ENCODE assay signal across 8 cellular contexts in genomic region chr2:10432315-10433181, GRCh38. TPM values are rescaled to one million over a fixed set of nuclear protein-coding genes. Genes with fewer than 3 reads are reported as not detected.
DNase-seq lines count a peak whose midpoint lies in the region; ATAC-seq, FAIRE-seq and TF ChIP-seq lines count a peak whose summit lies in the region.

No MANE protein-coding gene starts in this region.

- TF ChIP-seq CTCF in HEK293 (tag by site-specific recombination; IDR thresholded peaks at IDR 0.05): no peak
- TF ChIP-seq CTCF in GM12878 (IDR thresholded peaks at IDR 0.05 in 2 of 3, conservative IDR thresholded peaks at IDR 0.05 in 1 of 3; ENCODE audit: control insufficient read depth in 2 of 3, extremely low read depth in 1 of 3, insufficient read depth in 1 of 3, low read depth in 3 of 3, low read length in 3 of 3): no peak
- no peak for TF ChIP-seq CTCF in uterus (IDR thresholded peaks at IDR 0.05)

- H3K27me3 ChIP-seq in CD4-positive, CD25-positive, alpha-beta regulatory T cell (ENCODE audit: control insufficient read depth, insufficient read depth, low read length): no peaks in the 10 kb centered on the region
- H3K27me3 ChIP-seq in GM12878 (replicated peaks in 1 of 2; ENCODE audit: control insufficient read depth in 2 of 2, insufficient read depth in 2 of 2, low read length in 1 of 2) (no peaks in the 10 kb centered on the region), mononuclear cell (ENCODE audit: insufficient read depth, low read length) (no peaks in the 10 kb centered on the region), uterus (no peaks in the 10 kb centered on the region)

- H3K4me1 Mint-ChIP-seq in CD4-positive, CD25-positive, alpha-beta regulatory T cell: peaks cover 0 to 17% (median 4%) of the 10 kb centered on the region in 4 donors

- TF ChIP-seq EP300 in GM12878 (IDR thresholded peaks at IDR 0.05; ENCODE audit: borderline replicate concordance in 1 of 2, control insufficient read depth in 1 of 2, low read depth in 2 of 2, low read length in 2 of 2): no peak

- peaks cover 1% of the 10 kb centered on the region for H3K36me3 ChIP-seq in CD4-positive, CD25-positive, alpha-beta regulatory T cell (ENCODE audit: control insufficient read depth, insufficient read depth, low read length)
- H3K36me3 ChIP-seq in HEK293 (ENCODE audit: control insufficient read depth in 2 of 2, insufficient read depth in 1 of 2, low read length in 2 of 2): no peaks in the 10 kb centered on the region
- H3K36me3 ChIP-seq in GM12878 (ENCODE audit: control insufficient read depth in 2 of 2, insufficient read depth in 2 of 2, low read length in 1 of 2): no peaks in the 10 kb centered on the region
- H3K36me3 ChIP-seq in uterus: no peaks in the 10 kb centered on the region

- DNase-seq in CD4-positive, CD25-positive, alpha-beta regulatory T cell: peak in 1 of 3 donors; percentile 57
- DNase-seq in GM12878 (ENCODE audit: low read depth, low spot score): no peak
- DNase-seq in NCI-H82 (lab: John Stamatoyannopoulos, UW): no peak
- no peak for DNase-seq in NAMALWA (ENCODE audit: low spot score)
- DNase-seq in uterus: no peak

- peaks cover 4% of the 10 kb centered on the region for H3K27me3 Mint-ChIP-seq in CD4-positive, CD25-positive, alpha-beta regulatory T cell

- no peaks in the 10 kb centered on the region for H3K9me3 ChIP-seq in CD4-positive, CD25-positive, alpha-beta regulatory T cell (ENCODE audit: control insufficient read depth in 2 of 2, low read length in 2 of 2)
- H3K9me3 ChIP-seq in HEK293 (ENCODE audit: control insufficient read depth, insufficient read depth, low read depth, low read length) (no peaks in the 10 kb centered on the region), GM12878 (replicated peaks; ENCODE audit: control insufficient read depth, insufficient read depth, low read length) (no peaks in the 10 kb centered on the region), mononuclear cell (ENCODE audit: low read depth, low read length) (no peaks in the 10 kb centered on the region), uterus (no peaks in the 10 kb centered on the region)

- TF ChIP-seq RAD21 in GM12878 (IDR thresholded peaks at IDR 0.05; ENCODE audit: insufficient read depth, low read depth, low read length): no peak

- H3K9me3 Mint-ChIP-seq in CD4-positive, CD25-positive, alpha-beta regulatory T cell: no peaks in the 10 kb centered on the region

- FAIRE-seq in GM12878 (lab: Jason Lieb, UNC): no peak

- no TSS peak for BruUV-seq in GM12878 (replicated peaks; lab: Mats Ljungman, UMichigan)

- H3K27ac ChIP-seq in CD4-positive, CD25-positive, alpha-beta regulatory T cell (ENCODE audit: insufficient read depth, low read length, poor library complexity, severe bottlenecking): no peak overlapping the region
- H3K27ac ChIP-seq in HEK293 (ENCODE audit: extremely low read depth, low read depth, low read length) (no peak overlapping the region), GM12878 (ENCODE audit: control insufficient read depth, insufficient read depth) (no peak overlapping the region), uterus (no peak overlapping the region)

- H3K4me3 Mint-ChIP-seq in CD4-positive, CD25-positive, alpha-beta regulatory T cell: peak overlapping the region in 3 of 4 donors; percentile 77 to 90 (median 79)

- POLR2A ChIA-PET in HEK293 (lab: Yijun Ruan, JAX): no interaction called here
- POLR2A ChIA-PET in GM12878 (lab: Charles Lee): interaction anchor here (1.2 to 1.9 kb wide), 3 partner anchors 13 to 24 kb away, joined by 3 to 11 read pairs (median 4); no protein-coding TSS in a partner anchor

- intact Hi-C loops in GM12878 (cut with micrococcal nuclease; ENCODE audit: unreplicated experiment): loop anchor here (10.0 kb wide), 1 partner anchor 618 kb away; no protein-coding TSS in a partner anchor
- intact Hi-C loops in uterus (cut with DNase I; ENCODE audit: low total_unique reads): loop anchor here (5.0 kb wide), 1 partner anchor 290 kb away; no protein-coding TSS in a partner anchor

- RAD21 ChIA-PET in GM12878 (lab: Charles Lee; ENCODE audit: unreplicated experiment): interaction anchor here (0.6 to 7.3 kb wide), 11 partner anchors 13 to 654 kb away, joined by 3 to 178 read pairs (median 3); partner anchors contain the start of gene ODC1

- H2AFZ ChIP-seq in GM12878 (ENCODE audit: control insufficient read depth, low read depth, low read length): peak overlapping the region; percentile 68

- WGBS in GM12878 (ENCODE audit: insufficient coverage, insufficient replicate concordance, low lambda C conversion rate, missing lambda C conversion rate): 18% methylated on average over 39 of the region's 49 CpGs

- H4K20me1 ChIP-seq in GM12878 (ENCODE audit: control insufficient read depth, insufficient read depth): no peaks in the 10 kb centered on the region

- peak overlapping the region; percentile 16; the same call in 1 of the 2 replicates for H3K9ac ChIP-seq in GM12878 (ENCODE audit: control insufficient read depth, insufficient read depth, low read length)

- peaks cover 14% of the 10 kb centered on the region for H3K4me1 ChIP-seq in CD4-positive, CD25-positive, alpha-beta regulatory T cell (ENCODE audit: control insufficient read depth, insufficient read depth, low read length, poor library complexity, severe bottlenecking)
- H3K4me1 ChIP-seq in HEK293 (ENCODE audit: control insufficient read depth, insufficient read depth, low read length) (no peaks in the 10 kb centered on the region), GM12878 (ENCODE audit: control insufficient read depth, insufficient read depth, low read length) (peaks cover 3% of the 10 kb centered on the region; the same call in 1 of the 2 replicates), mononuclear cell (ENCODE audit: insufficient read depth, low read length) (peaks cover 15% of the 10 kb centered on the region), uterus (no peaks in the 10 kb centered on the region)

- CTCF ChIA-PET in HEK293 (lab: Yijun Ruan, JAX): interaction anchor here (0.7 to 4.6 kb wide), 3 partner anchors 13 to 358 kb away, joined by 3 to 57 read pairs (median 3); partner anchors contain the start of gene ODC1
- CTCF ChIA-PET in GM12878 (lab: Yijun Ruan, JAX): interaction anchor here (1.0 to 9.1 kb wide), 5 partner anchors 22 to 360 kb away, joined by 4 to 166 read pairs (median 109); partner anchors contain the start of gene RRM2

- H3K36me3 Mint-ChIP-seq in CD4-positive, CD25-positive, alpha-beta regulatory T cell: peaks cover under 1% of the 10 kb centered on the region

- H3K4me2 ChIP-seq in GM12878 (ENCODE audit: control insufficient read depth, insufficient read depth): peak overlapping the region; percentile 74

- peak; percentile 17 to 44 for ATAC-seq in CD4-positive, CD25-positive, alpha-beta regulatory T cell (ENCODE audit: low read depth in 2 of 2)
- ATAC-seq in GM12878 (peak; percentile 80), GM21367 (IDR thresholded peaks at IDR 0.05; ENCODE audit: unreplicated experiment) (no peak)

- in situ Hi-C loops in GM12878 (cut with MboI): loop anchor here (10.0 kb wide), 1 partner anchor 618 kb away; no protein-coding TSS in a partner anchor

- peak overlapping the region in 1 of 3 donors; percentile 76 for H3K27ac Mint-ChIP-seq in CD4-positive, CD25-positive, alpha-beta regulatory T cell

- H3K4me3 ChIP-seq in CD4-positive, CD25-positive, alpha-beta regulatory T cell (ENCODE audit: low read depth, low read length): no peak overlapping the region
- H3K4me3 ChIP-seq in HEK293 (ENCODE audit: low read depth, low read length) (no peak overlapping the region), GM12878 (peak overlapping the region; percentile 53), mononuclear cell (ENCODE audit: low read length) (peak overlapping the region; percentile 48), uterus (no peak overlapping the region)

- SMC1A ChIA-PET in GM12878 (lab: Charles Lee; ENCODE audit: uncharacterized antibody, unreplicated experiment): interaction anchor here (1.1 to 4.4 kb wide), 5 partner anchors 13 to 307 kb away, joined by 3 to 84 read pairs (median 6); no protein-coding TSS in a partner anchor

- TF ChIP-seq POLR2A in GM12878 (IDR thresholded peaks at IDR 0.05; ENCODE audit: low read depth, low read length) (peak; percentile 37; the same call in 1 of the 2 replicates), uterus (IDR thresholded peaks at IDR 0.05) (no peak)

- no peaks in the 10 kb centered on the region for H3K79me2 ChIP-seq in GM12878 (ENCODE audit: control insufficient read depth, insufficient read depth, low read length)

TF ChIP-seq in HEK293, 187 proteins besides CTCF, POLR2A, EP300 and RAD21 (continues in another document):
- no peak for TF ChIP-seq SALL2 (tag by site-specific recombination; IDR thresholded peaks at IDR 0.05; ENCODE audit: borderline replicate concordance)

TF ChIP-seq in GM12878, 131 proteins besides CTCF, POLR2A, EP300 and RAD21:
- TF ChIP-seq EGR1 (IDR thresholded peaks at IDR 0.05; ENCODE audit: borderline replicate concordance in 1 of 2, low read depth in 2 of 2, low read length in 2 of 2): peak in 1 of 2 experiments; percentile 49; a peak in 1 of 3 replicates
- no peak for TF ChIP-seq NR2F1 (conservative IDR thresholded peaks at IDR 0.05)

RNA-seq across cellular contexts. Expression of gene ODC1, which starts 15.6 kb away (rescaled TPM):
- total RNA-seq in CD4-positive, CD25-positive, alpha-beta regulatory T cell: 105 TPM
- 100 to 1,000 TPM in 2 of 4 donors, 10 to 100 TPM in 2; 74.1 to 113 (median 92.6) TPM for polyA plus RNA-seq in CD4-positive, CD25-positive, alpha-beta regulatory T cell
- 30.2 and 35.3 TPM in 2 replicates for total RNA-seq in GM12878 (2013; cell fraction: nucleolus; rRNA removed)
- total RNA-seq in GM12878 (2014; rRNA removed) (314 and 385 TPM in 2 replicates), GM12878 (2014; rRNA removed; fragmentation: Illumina TruSeq; extraction: Trizol) (393 and 419 TPM in 2 replicates), GM12878 (2021) (281 and 308 TPM in 2 replicates), mononuclear cell (163 TPM), uterus (100 to 1,000 TPM in 1 of 4 donors, 10 to 100 TPM in 3; 39.5 to 140 (median 57.6) TPM)
- polyA plus RNA-seq in GM12878 (2011; ENCODE audit: low read depth): 143 TPM
- polyA plus RNA-seq in GM12878 (2011; rRNA removed) (441 and 462 TPM in 2 replicates), GM12878 (2014; fragmentation: Illumina TruSeq; extraction: Trizol) (423 and 510 TPM in 2 replicates), GM12878 (2014; fragmentation: Nextera tagmentation; extraction: Ambion mirVana) (100 to 1,000 TPM; 131 to 235 TPM), GM12878 (2014; rRNA removed) (318 and 385 TPM in 2 replicates), GM12878 (2016; fragmentation: Nextera tagmentation; extraction: Ambion mirVana) (100 to 1,000 TPM in 1 of 2 experiments, 10 to 100 TPM in 1; 68.5 to 366 TPM)
- polyA plus RNA-seq in GM12878 (2011; cell fraction: cytosol; rRNA removed): 272 and 313 TPM in 2 replicates
- 176 and 243 TPM in 2 replicates for polyA plus RNA-seq in GM12878 (2011; cell fraction: nucleus; rRNA removed)
- polyA plus RNA-seq in GM12878 (2012): 145 and 165 TPM in 2 replicates
- 297 and 376 TPM in 2 replicates for polyA minus RNA-seq in GM12878 (2011; rRNA and poly(A)+ RNA removed)
- polyA minus RNA-seq in GM12878 (2011; cell fraction: cytosol; rRNA and poly(A)+ RNA removed): 90.7 and 122 TPM in 2 replicates
- 32.8 and 50.8 TPM in 2 replicates for polyA minus RNA-seq in GM12878 (2011; cell fraction: nucleus; rRNA and poly(A)+ RNA removed)

Comparison
In these comparisons a context has a peak if more than half of its experiments do, and no peak if none do; other contexts are left out.
1. H3K4me3 ChIP-seq: peak in GM12878 (single experiment) and mononuclear cell (single experiment); none in CD4-positive, CD25-positive, alpha-beta regulatory T cell (single experiment), HEK293 (single experiment) and uterus (0 of 2).